Comparison of ENCODE assay signal across 20 cellular contexts in genomic region chr1:167977245-167977644, GRCh38.
"Had no signal": no experiment of that assay in that cellular context is flagged by ENCODE, and none has a peak within 500 bp of the region (broad histone marks: within the 10 kb centered on the region; RNA-seq: fewer than 3 reads in every experiment).

No MANE protein-coding gene starts in this region.

- FAIRE-seq: endometrium, kidney, urothelium cell line had no signal

- H3K4me1 Mint-ChIP-seq: nephron, neural progenitor cell had no signal

- H3K27me3 Mint-ChIP-seq: effector memory CD8-positive, alpha-beta T cell; naive thymus-derived CD4-positive, alpha-beta T cell had no signal

- H3K27ac Mint-ChIP-seq: effector memory CD8-positive, alpha-beta T cell; nephron; neural progenitor cell; stimulated activated effector memory CD8-positive, alpha-beta T cell treated with anti-CD3 and anti-CD28 coated beads, Interleukin-12 subunit alpha, Interleukin-12 subunit beta, amount 100 ng/mL, for 72 hours had no signal

- H3K9me3 Mint-ChIP-seq: effector memory CD8-positive, alpha-beta T cell; stimulated activated effector memory CD8-positive, alpha-beta T cell treated with anti-CD3 and anti-CD28 coated beads, Interleukin-12 subunit alpha, Interleukin-12 subunit beta, amount 100 ng/mL, for 72 hours had no signal

- H3K4me3 Mint-ChIP-seq: effector memory CD8-positive, alpha-beta T cell; naive thymus-derived CD4-positive, alpha-beta T cell; nephron; neural progenitor cell; stimulated activated effector memory CD8-positive, alpha-beta T cell treated with anti-CD3 and anti-CD28 coated beads, Interleukin-12 subunit alpha, Interleukin-12 subunit beta, amount 100 ng/mL, for 72 hours had no signal

- DNase-seq: cortex of kidney; effector memory CD8-positive, alpha-beta T cell; foreskin fibroblast; gastrocnemius medialis; head of caudate nucleus; kidney; left lung; mesendoderm; midbrain; naive thymus-derived CD4-positive, alpha-beta T cell; sigmoid colon; stimulated activated CD4-positive, alpha-beta T cell treated with anti-CD3 and anti-CD28 coated beads, Interleukin-2, amount 100 ng/mL, for 24 hours; stimulated activated CD4-positive, alpha-beta T cell treated with anti-CD3 and anti-CD28 coated beads, Interleukin-4, amount 100 ng/mL, for 24 hours; stimulated activated naive CD4-positive, alpha-beta T cell treated with Interleukin-2 at 50 U/mL for 16 hours; upper lobe of left lung had no signal
